In genomic region chr9:93937193-93937592, GRCh38 we compare ENCODE assay signal across 35 cellular contexts. TPM values are rescaled to one million over a fixed set of nuclear protein-coding genes. Genes with fewer than 3 reads are reported as not detected.
"Had no signal": no experiment of that assay in that cellular context is flagged by ENCODE, and none has a peak within 500 bp of the region (broad histone marks: within the 10 kb centered on the region; RNA-seq: fewer than 3 reads in every experiment).

No MANE protein-coding gene starts in this region.

- H3K9me3 ChIP-seq: MG63 had no signal

- H3K4me3 ChIP-seq: MG63 had no signal

- H3K36me3 ChIP-seq: MG63 had no signal

- H3K27me3 ChIP-seq: MG63 had no signal

- DNase-seq: Karpas-422, Kasumi-1, MG63, MM.1S, MV-4-11, NCI-H1048, NCI-H1092, NCI-H1092 treated with DMSO at 0.1 percent for 48 hours, NCI-H1105, NCI-H1105 treated with DMSO at 0.1 percent for 48 hours, NCI-H1417 treated with DMSO at 0.1 percent for 48 hours, NCI-H1436, NCI-H1436 treated with DMSO at 0.1 percent for 48 hours, NCI-H146, NCI-H1694, NCI-H1694 treated with DMSO at 0.1 percent for 48 hours, NCI-H187, NCI-H187 treated with DMSO at 0.1 percent for 48 hours, NCI-H1930, NCI-H2029, NCI-H2029 treated with DMSO at 0.1 percent for 48 hours, NCI-H2081, NCI-H2081 treated with DMSO at 0.1 percent for 48 hours, NCI-H2107, NCI-H2171, NCI-H2171 treated with DMSO at 0.1 percent for 48 hours, NCI-H2227 treated with DMSO at 0.1 percent for 48 hours, NCI-H226, NCI-H345, NCI-H446, NCI-H446 treated with DMSO at 0.1 percent for 48 hours, NCI-H510A, NCI-H510A treated with DMSO at 0.1 percent for 48 hours, NCI-H524 had no signal

RNA-seq across cellular contexts. Expression of gene BARX1, which starts 18.0 kb away (rescaled TPM):
- total RNA-seq: LHCN-M2 had no signal
